ENCODE assay signal across 18 cellular contexts in genomic region chr2:113237604-113238003, GRCh38. TPM values are rescaled to one million over a fixed set of nuclear protein-coding genes. Genes with fewer than 3 reads are reported as not detected.
DNase-seq lines count a peak whose midpoint lies in the region; ATAC-seq and TF ChIP-seq lines count a peak whose summit lies in the region.
"Had no signal": no experiment of that assay in that cellular context is flagged by ENCODE, and none has a peak within 500 bp of the region (broad histone marks: within the 10 kb centered on the region; RNA-seq: fewer than 3 reads in every experiment).

No MANE protein-coding gene starts in this region.

- POLR2A ChIA-PET in Caco-2 (lab: Charles Lee), result interaction anchor here (0.9 kb wide), 1 partner anchor 33 kb away, joined by 3 read pairs; no protein-coding TSS in a partner anchor

- CTCF ChIA-PET in Caco-2 (lab: Charles Lee), result interaction anchor here (0.9 to 2.7 kb wide), 4 partner anchors 9 to 100 kb away, joined by 3 to 18 read pairs (median 6); no protein-coding TSS in a partner anchor

- peaks cover 65% of the 10 kb centered on the region for H3K4me1 ChIP-seq in Caco-2
- H3K4me1 ChIP-seq in mesenchymal stem cell (ENCODE audit: control insufficient read depth, insufficient read depth, low read depth, low read length), result peaks cover 38% of the 10 kb centered on the region
- peaks cover 3 to 18% of the 10 kb centered on the region in 2 donors for H3K4me1 ChIP-seq in ascending aorta
- H3K4me1 ChIP-seq in mucosa of descending colon (ENCODE audit: low read depth), result no peaks in the 10 kb centered on the region
- H3K4me1 ChIP-seq: BE2C had no signal

- H3K4me3 ChIP-seq in Caco-2 (ENCODE audit: low read depth, low read length) (peak overlapping the region; percentile 97), mesenchymal stem cell (ENCODE audit: insufficient read depth in 1 of 2, low read depth in 1 of 2, low read length in 2 of 2) (peak overlapping the region in 1 of 2 experiments; percentile 72), ascending aorta (no peak overlapping the region), mucosa of descending colon (no peak overlapping the region)
- H3K4me3 ChIP-seq: lower lobe of right lung, SJCRH30 had no signal

- H3K14ac ChIP-seq in mesenchymal stem cell (ENCODE audit: low read length in 2 of 2), result no peak overlapping the region

- H4K91ac ChIP-seq in mesenchymal stem cell (ENCODE audit: low read length), result no peak overlapping the region

- H3K18ac ChIP-seq in mesenchymal stem cell (ENCODE audit: low read depth in 1 of 2, low read length in 2 of 2), result no peak overlapping the region

- H3K27ac ChIP-seq in 22Rv1, result 0 out of 2 replicates have a peak overlapping the region, but pooled peaks have one; percentile 27
- H3K27ac ChIP-seq in mesenchymal stem cell (ENCODE audit: low read length, poor library complexity, severe bottlenecking), result no peak overlapping the region
- H3K27ac ChIP-seq in ascending aorta, result no peak overlapping the region
- H3K27ac ChIP-seq: lower lobe of right lung, SJCRH30 had no signal

- H2AFZ ChIP-seq in mesenchymal stem cell (ENCODE audit: low read depth, low read length), result no peak overlapping the region

- H3K9me3 ChIP-seq in Caco-2, result no peaks in the 10 kb centered on the region
- no peaks in the 10 kb centered on the region for H3K9me3 ChIP-seq in mesenchymal stem cell (ENCODE audit: control insufficient read depth, low read length)
- H3K9me3 ChIP-seq in ascending aorta, result no peaks in the 10 kb centered on the region
- no peaks in the 10 kb centered on the region for H3K9me3 ChIP-seq in mucosa of descending colon
- H3K9me3 ChIP-seq: BE2C, gastroesophageal sphincter, lower lobe of right lung, MG63, SJCRH30 had no signal

- TSS peak; percentile 13 for BruUV-seq in Caco-2 (replicated peaks; lab: Mats Ljungman, UMichigan)

- intact Hi-C loops in Caco-2 (cut with micrococcal nuclease; ENCODE audit: unreplicated experiment) (loop anchor here (1.0 kb wide), 1 partner anchor 33 kb away; no protein-coding TSS in a partner anchor), ascending aorta (cut with DNase I) (no loop called here), mucosa of descending colon (cut with DNase I, micrococcal nuclease) (no loop called here)
- intact Hi-C loops in activated T-helper 1 cell treated with anti-CD3 and anti-CD28 coated beads, Interleukin-12 subunit alpha, Interleukin-12 subunit beta, Interleukin-2, Interleukin-4 antibody, amounts not matched to agents 30 ng/mL and 10 ng/mL and 1 ng/mL, durations not matched to agents 14 hours and 24 hours and 36 hours (cut with micrococcal nuclease), result no loop called here

- H3K79me1 ChIP-seq in mesenchymal stem cell (replicated peaks; ENCODE audit: low read length, poor library complexity, severe bottlenecking), result peaks cover 1% of the 10 kb centered on the region

- no peak overlapping the region for H3K23ac ChIP-seq in mesenchymal stem cell (ENCODE audit: low read length in 2 of 2)

- H3K36me3 ChIP-seq in Caco-2 (ENCODE audit: control insufficient read depth, insufficient read depth, low read length) (peaks cover 12% of the 10 kb centered on the region), mesenchymal stem cell (ENCODE audit: control insufficient read depth in 1 of 2, insufficient read depth in 2 of 2, low read depth in 1 of 2, low read length in 2 of 2) (peaks cover 27 to 52% of the 10 kb centered on the region in 2 experiments), ascending aorta (no peaks in the 10 kb centered on the region), mucosa of descending colon (ENCODE audit: low read depth) (no peaks in the 10 kb centered on the region)
- H3K36me3 ChIP-seq: BE2C, gastroesophageal sphincter, lower lobe of right lung had no signal

- no peak overlapping the region for H2BK12ac ChIP-seq in mesenchymal stem cell (ENCODE audit: low read length in 2 of 2)

- H3K4me1 Mint-ChIP-seq in Caco-2 (ENCODE audit: low read depth, unreplicated experiment), result peaks cover 28% of the 10 kb centered on the region
- peaks cover 24% of the 10 kb centered on the region for H3K4me1 Mint-ChIP-seq in activated T-helper 1 cell treated with anti-CD3 and anti-CD28 coated beads, Interleukin-12 subunit alpha, Interleukin-12 subunit beta, Interleukin-2, Interleukin-4 antibody, amounts not matched to agents 30 ng/mL and 10 ng/mL and 1 ng/mL, durations not matched to agents 14 hours and 24 hours and 36 hours (ENCODE audit: low read depth)

- H4K8ac ChIP-seq in mesenchymal stem cell (ENCODE audit: low read length), result no peak overlapping the region

- H3K27me3 ChIP-seq in Caco-2 (replicated peaks; ENCODE audit: control insufficient read depth, insufficient read depth, low read length) (no peaks in the 10 kb centered on the region), mesenchymal stem cell (ENCODE audit: control insufficient read depth in 1 of 2, insufficient read depth in 1 of 2, low read length in 2 of 2) (no peaks in the 10 kb centered on the region), ascending aorta (no peaks in the 10 kb centered on the region)
- H3K27me3 ChIP-seq: BE2C, gastroesophageal sphincter, MG63, SJCRH30 had no signal

- H3K27me3 Mint-ChIP-seq in Caco-2 (ENCODE audit: insufficient read depth, unreplicated experiment), result no peaks in the 10 kb centered on the region
- no peaks in the 10 kb centered on the region for H3K27me3 Mint-ChIP-seq in activated T-helper 1 cell treated with anti-CD3 and anti-CD28 coated beads, Interleukin-12 subunit alpha, Interleukin-12 subunit beta, Interleukin-2, Interleukin-4 antibody, amounts not matched to agents 30 ng/mL and 10 ng/mL and 1 ng/mL, durations not matched to agents 14 hours and 24 hours and 36 hours (ENCODE audit: insufficient read depth)

- TF ChIP-seq CTCF in 22Rv1 (IDR thresholded peaks at IDR 0.05) (no peak), Caco-2 (IDR thresholded peaks at IDR 0.05; ENCODE audit: insufficient read depth in 1 of 2, low read depth in 1 of 2, low read length in 1 of 2, severe bottlenecking in 1 of 2, unreplicated experiment in 1 of 2) (peak in 1 of 2 experiments; percentile 13), ascending aorta (IDR thresholded peaks at IDR 0.05) (no peak), mucosa of descending colon (IDR thresholded peaks at IDR 0.05) (no peak)

- no peaks in the 10 kb centered on the region for H3K9me3 Mint-ChIP-seq in Caco-2 (ENCODE audit: unreplicated experiment)
- no peaks in the 10 kb centered on the region for H3K9me3 Mint-ChIP-seq in activated T-helper 1 cell treated with anti-CD3 and anti-CD28 coated beads, Interleukin-12 subunit alpha, Interleukin-12 subunit beta, Interleukin-2, Interleukin-4 antibody, amounts not matched to agents 30 ng/mL and 10 ng/mL and 1 ng/mL, durations not matched to agents 14 hours and 24 hours and 36 hours
- H3K9me3 Mint-ChIP-seq: activated CD4-positive, alpha-beta T cell treated with anti-CD3 and anti-CD28 coated beads, Interleukin-2, amount 10 ng/mL, durations not matched to agents 24 days and 14 days; neural crest cell had no signal

- peak overlapping the region; percentile 97 for H3K4me3 Mint-ChIP-seq in Caco-2 (ENCODE audit: unreplicated experiment)
- peak overlapping the region; percentile 16 for H3K4me3 Mint-ChIP-seq in activated T-helper 1 cell treated with anti-CD3 and anti-CD28 coated beads, Interleukin-12 subunit alpha, Interleukin-12 subunit beta, Interleukin-2, Interleukin-4 antibody, amounts not matched to agents 30 ng/mL and 10 ng/mL and 1 ng/mL, durations not matched to agents 14 hours and 24 hours and 36 hours
- H3K4me3 Mint-ChIP-seq: neural crest cell had no signal

- H3K27ac Mint-ChIP-seq in Caco-2 (ENCODE audit: unreplicated experiment), result peak overlapping the region; percentile 93
- H3K27ac Mint-ChIP-seq in activated T-helper 1 cell treated with anti-CD3 and anti-CD28 coated beads, Interleukin-12 subunit alpha, Interleukin-12 subunit beta, Interleukin-2, Interleukin-4 antibody, amounts not matched to agents 30 ng/mL and 10 ng/mL and 1 ng/mL, durations not matched to agents 14 hours and 24 hours and 36 hours, result no peak overlapping the region

- DNase-seq in Caco-2, result peak in 1 of 2 experiments; percentile 52
- DNase-seq in activated T-helper 1 cell treated with anti-CD3 and anti-CD28 coated beads, Interleukin-12 subunit alpha, Interleukin-12 subunit beta, Interleukin-2, Interleukin-4 antibody, amounts not matched to agents 30 ng/mL and 10 ng/mL and 1 ng/mL, durations not matched to agents 14 hours and 24 hours and 36 hours (ENCODE audit: low spot score), result no peak
- DNase-seq in mesenchymal stem cell, result no peak
- DNase-seq in ascending aorta (ENCODE audit: low spot score in 2 of 2), result no peak
- no peak for DNase-seq in NCI-H1930 (lab: John Stamatoyannopoulos, UW)
- no peak for DNase-seq in mucosa of descending colon
- DNase-seq: activated CD4-positive, alpha-beta T cell treated with anti-CD3 and anti-CD28 coated beads, Interleukin-2, amount 10 ng/mL, durations not matched to agents 24 days and 14 days; BE2C; DMS53; lower lobe of right lung; MG63; NCI-H187 treated with DMSO at 0.1 percent for 48 hours; SJCRH30; substantia nigra had no signal

- no peak overlapping the region for H3K4me2 ChIP-seq in mesenchymal stem cell (ENCODE audit: low read length, poor library complexity, severe bottlenecking)

- WGBS in mesenchymal stem cell, result 97% methylated on average over 6 of the region's 6 CpGs

- H2AK5ac ChIP-seq in mesenchymal stem cell (ENCODE audit: low read length, severe bottlenecking), result no peak overlapping the region

- ATAC-seq in GM18498 (IDR thresholded peaks at IDR 0.05; ENCODE audit: unreplicated experiment), result no peak
- no peak for ATAC-seq in mucosa of descending colon
- ATAC-seq: gastroesophageal sphincter, lower lobe of right lung had no signal

- H3K4ac ChIP-seq in mesenchymal stem cell (ENCODE audit: low read depth in 1 of 2, low read length in 2 of 2), result no peak overlapping the region

- no peak overlapping the region for H2BK120ac ChIP-seq in mesenchymal stem cell (ENCODE audit: low read depth, low read length)

- no peak overlapping the region for H2BK5ac ChIP-seq in mesenchymal stem cell (ENCODE audit: low read depth, low read length, poor library complexity, severe bottlenecking)

- no peak overlapping the region for H2BK15ac ChIP-seq in mesenchymal stem cell (ENCODE audit: low read depth, poor library complexity, severe bottlenecking)

- peak overlapping the region; percentile 81 for H3K9ac ChIP-seq in mesenchymal stem cell (ENCODE audit: low read length)

- H3K36me3 Mint-ChIP-seq in Caco-2 (ENCODE audit: insufficient read depth, unreplicated experiment), result peaks cover 74% of the 10 kb centered on the region
- H3K36me3 Mint-ChIP-seq in activated T-helper 1 cell treated with anti-CD3 and anti-CD28 coated beads, Interleukin-12 subunit alpha, Interleukin-12 subunit beta, Interleukin-2, Interleukin-4 antibody, amounts not matched to agents 30 ng/mL and 10 ng/mL and 1 ng/mL, durations not matched to agents 14 hours and 24 hours and 36 hours (ENCODE audit: low read depth), result peaks cover 2% of the 10 kb centered on the region

RNA-seq across cellular contexts. Expression of gene PAX8, which starts 41.1 kb away (rescaled TPM):
- total RNA-seq in Caco-2 (2022) (7.5 and 7.7 TPM in 2 replicates), ascending aorta (0.11 TPM), mucosa of descending colon (1 to 10 TPM in 2 of 3 donors, under 1 TPM in 1; 0.82 to 6.2 (median 4.8) TPM)
- 0.70 and 1.6 TPM in 2 replicates for total RNA-seq in activated T-helper 1 cell treated with anti-CD3 and anti-CD28 coated beads, Interleukin-12 subunit alpha, Interleukin-12 subunit beta, Interleukin-2, Interleukin-4 antibody, amounts not matched to agents 30 ng/mL and 10 ng/mL and 1 ng/mL, durations not matched to agents 14 hours and 24 hours and 36 hours
- 0.03 TPM for polyA plus RNA-seq in mesenchymal stem cell (2013, experiment 1 of 2)
- 0.10 TPM for polyA plus RNA-seq in mesenchymal stem cell (2013, experiment 2 of 2)
